In the genomic region with DNA sequence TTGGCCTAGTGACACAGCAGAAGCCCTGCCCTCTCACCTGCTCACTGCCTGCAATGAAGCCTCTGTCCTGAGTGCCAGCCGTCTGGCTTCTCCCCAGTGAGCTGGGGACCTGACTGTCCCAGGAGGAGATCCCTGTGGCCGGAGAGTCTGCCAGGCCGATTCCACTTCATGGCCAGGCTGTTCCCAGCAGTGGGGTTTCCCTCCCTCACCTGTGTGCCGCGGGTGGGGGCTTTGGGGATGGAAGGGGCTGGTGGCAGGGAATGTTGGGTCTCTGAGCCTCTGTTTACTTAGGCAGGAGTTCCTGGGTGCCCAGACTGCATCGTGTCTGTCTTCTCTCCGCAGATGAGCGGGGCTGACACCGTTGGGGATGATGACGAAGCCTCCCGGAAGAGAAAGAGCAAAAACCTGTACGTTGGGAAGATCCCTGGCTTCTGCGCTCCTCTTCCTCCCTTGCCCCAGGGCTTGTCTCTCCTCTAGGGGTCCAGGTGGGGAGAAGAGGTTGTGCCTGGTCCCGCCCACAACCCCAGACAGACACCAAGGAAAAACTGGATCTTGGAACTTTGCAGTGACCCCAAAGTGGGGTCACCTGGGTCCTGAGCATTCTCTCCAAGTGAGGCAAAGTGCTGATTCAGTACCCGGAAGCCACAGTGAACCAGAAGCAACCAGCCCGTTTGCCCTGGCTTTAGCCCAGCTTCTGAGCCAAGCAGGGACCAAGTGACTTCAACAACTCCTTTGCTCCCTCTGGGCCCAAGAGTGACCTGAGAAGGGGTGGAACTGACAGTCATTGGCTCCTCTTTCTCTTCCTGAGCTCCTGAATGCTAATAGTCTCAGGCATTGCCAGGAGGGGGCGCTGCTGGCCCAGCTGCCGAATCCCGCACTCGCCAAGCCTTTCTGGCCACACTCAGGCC, we compare ENCODE assay signal across 9 cellular contexts.
DNase-seq lines count a peak whose midpoint lies in the region; ATAC-seq, FAIRE-seq and TF ChIP-seq lines count a peak whose summit lies in the region.
"Had no signal": no experiment of that assay in that cellular context is flagged by ENCODE, and none has a peak within 500 bp of the region (broad histone marks: within the 10 kb centered on the region; RNA-seq: fewer than 3 reads in every experiment).

No MANE protein-coding gene starts in this region.

- no peak overlapping the region for H3K4ac ChIP-seq in H9 (ENCODE audit: low read depth, low read length)

- peaks cover 11% of the 10 kb centered on the region for H3K23me2 ChIP-seq in H9 (ENCODE audit: insufficient read length, low read depth, low read length, poor library complexity, severe bottlenecking)

- H4K5ac ChIP-seq in H9 (ENCODE audit: insufficient read length, low read depth, low read length), result no peak overlapping the region

- H3K27me3 Mint-ChIP-seq in H9 (ENCODE audit: low read depth), result no peaks in the 10 kb centered on the region

- H3K14ac ChIP-seq in H9 (ENCODE audit: insufficient read depth, low read length), result no peak overlapping the region

- H3K27ac ChIP-seq in H9 (ENCODE audit: insufficient read length, low read depth, low read length) (no peak overlapping the region), mammary epithelial cell (ENCODE audit: insufficient read depth, low read depth, low read length) (no peak overlapping the region)

- no peak overlapping the region for H3K9ac ChIP-seq in H9 (ENCODE audit: extremely low read depth, insufficient read length, low read length)
- no peak overlapping the region for H3K9ac ChIP-seq in mammary epithelial cell (ENCODE audit: insufficient read depth, low read length)

- H3K56ac ChIP-seq in H9 (ENCODE audit: insufficient read length, low read depth, low read length), result no peak overlapping the region

- H4K91ac ChIP-seq in H9 (ENCODE audit: insufficient read length, low read depth, low read length), result no peak overlapping the region

- H3K4me1 ChIP-seq in H9 (ENCODE audit: insufficient read depth, low read length), result peaks cover 5% of the 10 kb centered on the region
- peaks cover 13% of the 10 kb centered on the region for H3K4me1 ChIP-seq in mammary epithelial cell (ENCODE audit: insufficient read depth, low read length)

- H2BK12ac ChIP-seq in H9 (ENCODE audit: insufficient read length, low read depth, low read length), result no peak overlapping the region

- no peaks in the 10 kb centered on the region for H3K9me3 Mint-ChIP-seq in H9

- no peak overlapping the region for H3K4me3 ChIP-seq in mammary epithelial cell (replicated peaks in 1 of 3; ENCODE audit: insufficient read depth in 1 of 3, low read depth in 2 of 3, low read length in 3 of 3)
- no peak overlapping the region for H3K4me3 ChIP-seq in kidney epithelial cell (ENCODE audit: low read depth, low read length)

- no peak overlapping the region for H3T11ph ChIP-seq in H9 (ENCODE audit: low read length)

- peak overlapping the region; percentile 29; the same call in 1 of the 2 replicates for H2BK15ac ChIP-seq in H9 (ENCODE audit: low read depth, low read length)

- H2AFZ ChIP-seq in H9 (ENCODE audit: low read length) (no peak overlapping the region), mammary epithelial cell (ENCODE audit: low read depth, low read length) (no peak overlapping the region)

- H2AK5ac ChIP-seq in H9 (ENCODE audit: insufficient read length, low read length), result no peak overlapping the region

- H3K4me2 ChIP-seq in H9 (ENCODE audit: insufficient read depth, insufficient read length, low read length) (no peak overlapping the region), mammary epithelial cell (ENCODE audit: insufficient read depth, low read depth, low read length) (no peak overlapping the region)

- intact Hi-C loops in mammary epithelial cell (cut with micrococcal nuclease), result loop anchor here (1.0 to 2.0 kb wide), 7 partner anchors 26 to 316 kb away; a partner anchor contains a TSS

- H3K23ac ChIP-seq in H9 (ENCODE audit: insufficient read length, low read depth, low read length), result no peak overlapping the region

- H2BK20ac ChIP-seq in H9 (ENCODE audit: low read depth, low read length, poor library complexity, severe bottlenecking), result no peak overlapping the region

- no peak for ATAC-seq in GM21619 (IDR thresholded peaks at IDR 0.05; ENCODE audit: unreplicated experiment)

- no peaks in the 10 kb centered on the region for H3K79me1 ChIP-seq in H9 (ENCODE audit: insufficient read depth, low read depth, low read length, poor library complexity, severe bottlenecking)

- FAIRE-seq in G401.6 (lab: Jason Lieb, UNC), result peak; percentile 92
- FAIRE-seq: endometrium had no signal

- no peak overlapping the region for H3K4me3 Mint-ChIP-seq in H9

- H3K27me3 ChIP-seq in H9 (ENCODE audit: insufficient read depth, low read length) (no peaks in the 10 kb centered on the region), mammary epithelial cell (ENCODE audit: insufficient read depth, low read length) (no peaks in the 10 kb centered on the region), kidney epithelial cell (ENCODE audit: control insufficient read depth, insufficient read depth, low read length) (no peaks in the 10 kb centered on the region)

- DNase-seq in H9, result peak; percentile 93
- DNase-seq in NCI-H1694 (lab: John Stamatoyannopoulos, UW), result peak; percentile 33
- peak; percentile 84 for DNase-seq in UCSD-AML1 (lab: John Stamatoyannopoulos, UW; ENCODE audit: unreplicated experiment)
- peak; percentile 58 for DNase-seq in mammary epithelial cell
- DNase-seq in kidney epithelial cell (ENCODE audit: low read depth), result no peak
- peak; percentile 73 to 84 for DNase-seq in stimulated activated CD4-positive, alpha-beta T cell treated with anti-CD3 and anti-CD28 coated beads, Interleukin-2, amount 100 ng/mL, for 24 hours

- no TSS peak for BruUV-seq in mammary epithelial cell (replicated peaks; lab: Mats Ljungman, UMichigan)

- CTCF ChIA-PET in mammary epithelial cell (lab: Charles Lee; ENCODE audit: low non-redundant PET), result interaction anchor here (0.5 to 1.0 kb wide), 8 partner anchors 11 to 370 kb away, joined by 3 to 24 read pairs (median 4); a partner anchor contains a TSS

- WGBS in H9 (ENCODE audit: extremely low coverage, insufficient read length, low lambda C conversion rate), result no CpG with 5 or more reads among the region's 20 CpGs
- 39% methylated on average over 13 of the region's 20 CpGs for WGBS in mammary epithelial cell (ENCODE audit: low coverage, missing lambda C conversion rate)

- dilution Hi-C loops in mammary epithelial cell (cut with HindIII; ENCODE audit: low sequenced_read_pairs), result no loop called here

- no peak overlapping the region for H4K8ac ChIP-seq in H9 (replicated peaks; ENCODE audit: insufficient read length, low read depth, low read length)

- H3K79me2 ChIP-seq in H9 (ENCODE audit: insufficient read depth, low read length) (peaks cover 3% of the 10 kb centered on the region; the same call in 1 of the 2 replicates), mammary epithelial cell (ENCODE audit: insufficient read depth, low read length) (peaks cover 36% of the 10 kb centered on the region)

- H3K18ac ChIP-seq in H9 (ENCODE audit: insufficient read length, low read depth, low read length), result no peak overlapping the region

- in situ Hi-C loops in mammary epithelial cell (cut with MboI; ENCODE audit: low sequenced_read_pairs in 2 of 2), result loop anchor here (5.0 kb wide), 3 partner anchors 61 to 144 kb away; no protein-coding TSS in a partner anchor

- H4K20me1 ChIP-seq in H9 (ENCODE audit: control insufficient read depth, insufficient read depth, insufficient read length) (no peaks in the 10 kb centered on the region), mammary epithelial cell (ENCODE audit: insufficient read depth, low read length) (no peaks in the 10 kb centered on the region)

- H3K36me3 ChIP-seq in mammary epithelial cell (ENCODE audit: insufficient read depth, low read length) (peaks cover 3% of the 10 kb centered on the region), kidney epithelial cell (ENCODE audit: control insufficient read depth, insufficient read depth, low read length) (peaks cover 2% of the 10 kb centered on the region)

- H2BK120ac ChIP-seq in H9 (ENCODE audit: low read depth, low read length, poor library complexity, severe bottlenecking), result no peak overlapping the region

- H3K4me1 Mint-ChIP-seq in H9, result peaks cover 34 to 43% of the 10 kb centered on the region in 2 experiments

- H3K9me3 ChIP-seq in H9 (ENCODE audit: control insufficient read depth, low read depth, low read length) (no peaks in the 10 kb centered on the region), mammary epithelial cell (replicated peaks; ENCODE audit: insufficient read depth, low read length) (no peaks in the 10 kb centered on the region)

- peaks cover 10 to 12% (median 11%) of the 10 kb centered on the region in 3 experiments; a peak in 6 of 7 replicates for H3K36me3 Mint-ChIP-seq in H9 (ENCODE audit: insufficient read depth in 1 of 3, low read depth in 3 of 3)

- no peak overlapping the region for H2BK5ac ChIP-seq in H9 (ENCODE audit: insufficient read length, low read length)

- TF ChIP-seq CTCF in H9 (conservative IDR thresholded peaks at IDR 0.05), result peak; percentile 98; the same call in 2 of the 3 replicates
- peak; percentile 84 to 91 for TF ChIP-seq CTCF in mammary epithelial cell (conservative IDR thresholded peaks at IDR 0.05 in 1 of 2, IDR thresholded peaks at IDR 0.05 in 1 of 2; ENCODE audit: extremely low read depth in 1 of 2, insufficient read depth in 1 of 2, low read depth in 1 of 2, low read length in 2 of 2)
- peak; percentile 93 for TF ChIP-seq CTCF in kidney epithelial cell (IDR thresholded peaks at IDR 0.05; ENCODE audit: insufficient read depth, low read length, poor library complexity, severe bottlenecking)

- peak overlapping the region in 2 of 3 experiments; percentile 76 to 82; a peak in 4 of 7 replicates for H3K27ac Mint-ChIP-seq in H9
